26 cellular contexts compared by ENCODE assay signal in the genomic region with DNA sequence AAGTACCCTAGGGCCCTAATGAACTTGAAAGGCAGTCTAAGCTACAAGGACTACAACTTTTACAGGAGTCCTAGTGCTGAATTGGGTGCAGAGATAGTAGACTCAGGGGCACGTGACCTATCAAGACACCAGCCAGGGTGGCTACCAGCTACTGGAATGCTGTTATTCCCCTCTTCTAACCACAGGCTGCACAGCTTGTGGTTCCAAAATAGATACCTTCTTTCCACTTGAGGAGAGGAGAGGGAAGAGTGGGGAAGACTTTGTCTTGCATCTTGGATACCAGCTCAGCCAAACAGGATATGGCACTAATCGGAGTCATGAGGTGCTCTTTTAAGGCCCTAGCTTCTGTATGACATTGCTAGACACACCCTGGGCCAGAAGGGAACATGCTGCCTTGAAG.
"Had no signal": no experiment of that assay in that cellular context is flagged by ENCODE, and none has a peak within 500 bp of the region (broad histone marks: within the 10 kb centered on the region; RNA-seq: fewer than 3 reads in every experiment).

No MANE protein-coding gene starts in this region.

- H3K4me3 ChIP-seq: MG63, Peyer's patch, SJCRH30, SK-N-MC had no signal

- H3K4me1 ChIP-seq: Peyer's patch, SJCRH30 had no signal

- H3K36me3 ChIP-seq: brain microvascular endothelial cell, MG63, Peyer's patch, SJCRH30 had no signal

- H3K27me3 ChIP-seq: brain microvascular endothelial cell, MG63, Peyer's patch, SJCRH30 had no signal

- H3K9me3 ChIP-seq: Peyer's patch, SJCRH30 had no signal

- DNase-seq: activated CD4-positive, alpha-beta T cell treated with anti-CD3 and anti-CD28 coated beads, Interleukin-2, amount 10 ng/mL, durations not matched to agents 24 days and 14 days; activated CD4-positive, alpha-beta T cell treated with anti-CD3 and anti-CD28 coated beads, Interleukin-2, amount 50 U/mL, for 4 hours; activated CD8-positive, alpha-beta T cell treated with anti-CD3 and anti-CD28 coated beads for 36 hours; activated effector memory CD4-positive, alpha-beta T cell treated with anti-CD3 and anti-CD28 coated beads, Interleukin-2, amount 50 U/mL, for 16 hours; activated naive CD4-positive, alpha-beta T cell; activated naive CD4-positive, alpha-beta T cell treated with anti-CD3 and anti-CD28 coated beads, Interleukin-2, amount 50 U/mL, for 16 hours; activated naive CD8-positive, alpha-beta T cell treated with anti-CD3 and anti-CD28 coated beads for 36 hours; activated T-cell treated with anti-CD3 and anti-CD28 coated beads, Interleukin-2, amount 50 U/mL, for 1 hour; activated T-cell treated with anti-CD3 and anti-CD28 coated beads, Interleukin-2, amount 50 U/mL, for 72 hours; amniotic stem cell; aorta; brain microvascular endothelial cell; cerebellar nuclear complex; MG63; NCI-H1048; NCI-H1436 treated with DMSO at 0.1 percent for 48 hours; NCI-H1694 treated with DMSO at 0.1 percent for 48 hours; NCI-H2029; NCI-H345; NCI-H524 treated with DMSO at 0.1 percent for 48 hours; PC-3; Peyer's patch; SHP77; SJCRH30; T1000 had no signal

- H3K27ac ChIP-seq: brain microvascular endothelial cell, Peyer's patch, SJCRH30, SK-N-MC had no signal
